In the genomic region with DNA sequence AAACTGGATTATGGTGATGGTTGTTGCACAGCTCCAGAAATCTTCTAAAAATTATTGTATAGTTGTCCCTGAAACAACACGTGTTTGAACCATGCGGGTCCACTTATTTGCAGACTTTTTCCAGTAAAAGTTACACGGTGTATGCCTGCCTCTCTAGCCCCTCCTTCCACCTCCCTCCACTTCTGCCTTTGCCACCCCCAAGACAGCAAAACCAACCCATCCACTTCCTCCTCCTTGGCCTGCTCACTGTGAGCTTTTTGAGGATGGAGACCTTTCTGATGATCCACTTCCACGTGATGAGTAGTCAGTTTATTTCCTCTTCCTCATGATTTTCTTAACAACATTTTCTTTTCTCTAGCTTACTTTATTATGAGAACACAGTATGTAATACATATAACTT, we compare ENCODE assay signal across 16 cellular contexts. TPM values are rescaled to one million over a fixed set of nuclear protein-coding genes. Genes with fewer than 3 reads are reported as not detected.
A peak's percentile ranks its signal among the peaks of the same experiment; 100 is the strongest.
DNase-seq lines count a peak whose midpoint lies in the region; ATAC-seq and TF ChIP-seq lines count a peak whose summit lies in the region.
"Had no signal": no experiment of that assay in that cellular context is flagged by ENCODE, and none has a peak within 500 bp of the region (broad histone marks: within the 10 kb centered on the region; RNA-seq: fewer than 3 reads in every experiment).

No MANE protein-coding gene starts in this region.

- H3K36me3 ChIP-seq in heart left ventricle, result no peaks in the 10 kb centered on the region
- no peaks in the 10 kb centered on the region for H3K36me3 ChIP-seq in spleen
- H3K36me3 ChIP-seq: adrenal gland had no signal

- POLR2A ChIA-PET in activated CD4-positive, alpha-beta T cell treated with anti-CD3 and anti-CD28 coated beads for 36 hours (lab: Charles Lee), result no interaction called here

- intact Hi-C loops in heart left ventricle (cut with DNase I) (loop anchor here in 2 of 10 donors (5.0 kb wide), 1 partner anchor 32 kb away; no protein-coding TSS in a partner anchor), spleen (cut with DNase I; ENCODE audit: low total_unique reads) (no loop called here)
- intact Hi-C loops in activated CD4-positive, alpha-beta T cell treated with anti-CD3 and anti-CD28 coated beads for 36 hours (cut with DNase I, micrococcal nuclease), result loop anchor here in 1 of 2 experiments (10.0 kb wide), 1 partner anchor 90 kb away; no protein-coding TSS in a partner anchor

- H3K27me3 ChIP-seq in heart left ventricle (no peaks in the 10 kb centered on the region), spleen (replicated peaks in 1 of 7) (peaks cover 0 to 15% (median 10%) of the 10 kb centered on the region in 7 donors)
- H3K27me3 ChIP-seq: adrenal gland had no signal

- ATAC-seq in heart left ventricle (peak in 3 of 4 donors; percentile 22 to 57 (median 38)), GM21619 (IDR thresholded peaks at IDR 0.05; ENCODE audit: unreplicated experiment) (no peak), HG02763 (IDR thresholded peaks at IDR 0.05; ENCODE audit: unreplicated experiment) (no peak)
- ATAC-seq in activated CD4-positive, alpha-beta T cell treated with anti-CD3 and anti-CD28 coated beads for 36 hours, result no peak
- ATAC-seq: esophagus mucosa, T-helper 17 cell had no signal

- TF ChIP-seq CTCF in heart left ventricle (IDR thresholded peaks at IDR 0.05) (no peak), spleen (IDR thresholded peaks at IDR 0.05 in 8 of 11, conservative IDR thresholded peaks at IDR 0.05 in 3 of 11) (no peak)

- peaks cover 0 to 56% (median 8%) of the 10 kb centered on the region in 12 donors for H3K4me1 ChIP-seq in heart left ventricle
- peaks cover 5 to 51% (median 16%) of the 10 kb centered on the region in 6 donors for H3K4me1 ChIP-seq in spleen
- H3K4me1 ChIP-seq: parathyroid adenoma had no signal

- CTCF ChIA-PET in activated CD4-positive, alpha-beta T cell treated with anti-CD3 and anti-CD28 coated beads for 36 hours (lab: Charles Lee), result interaction anchor here (1.2 kb wide), 1 partner anchor 10 kb away, joined by 3 read pairs; no protein-coding TSS in a partner anchor

- H3K4me3 ChIP-seq in heart left ventricle (no peak overlapping the region), spleen (no peak overlapping the region)
- H3K4me3 ChIP-seq: adrenal gland, GM12878 had no signal

- peak overlapping the region in 1 of 12 donors; percentile 74 for H3K27ac ChIP-seq in heart left ventricle
- H3K27ac ChIP-seq in spleen, result peak overlapping the region in 5 of 8 donors; percentile 24 to 68 (median 51)
- H3K27ac ChIP-seq: parathyroid adenoma had no signal

- TF ChIP-seq POLR2A in heart left ventricle (IDR thresholded peaks at IDR 0.05), result no peak
- no peak for TF ChIP-seq POLR2A in spleen (IDR thresholded peaks at IDR 0.05)

- H3K9me3 ChIP-seq in heart left ventricle (peaks cover 0 to 12% (median 0%) of the 10 kb centered on the region in 12 donors), spleen (peaks cover 0 to 7% (median under 1%) of the 10 kb centered on the region in 8 donors)
- H3K9me3 ChIP-seq: adrenal gland had no signal

- H3K27ac Mint-ChIP-seq in activated CD4-positive, alpha-beta T cell treated with anti-CD3 and anti-CD28 coated beads for 36 hours, result no peak overlapping the region
- H3K27ac Mint-ChIP-seq: B cell had no signal

- no peaks in the 10 kb centered on the region for H3K9me3 Mint-ChIP-seq in activated CD4-positive, alpha-beta T cell treated with anti-CD3 and anti-CD28 coated beads for 36 hours (ENCODE audit: low read depth)

- no peaks in the 10 kb centered on the region for H3K36me3 Mint-ChIP-seq in activated CD4-positive, alpha-beta T cell treated with anti-CD3 and anti-CD28 coated beads for 36 hours (ENCODE audit: low read depth)

- no peak overlapping the region for H3K4me3 Mint-ChIP-seq in activated CD4-positive, alpha-beta T cell treated with anti-CD3 and anti-CD28 coated beads for 36 hours
- H3K4me3 Mint-ChIP-seq: B cell, T-helper 17 cell had no signal

- peaks cover 8% of the 10 kb centered on the region for H3K27me3 Mint-ChIP-seq in activated CD4-positive, alpha-beta T cell treated with anti-CD3 and anti-CD28 coated beads for 36 hours

- peaks cover 8% of the 10 kb centered on the region for H3K4me1 Mint-ChIP-seq in activated CD4-positive, alpha-beta T cell treated with anti-CD3 and anti-CD28 coated beads for 36 hours

- DNase-seq in KG1 (lab: John Stamatoyannopoulos, UW) (peak; percentile 34), SIG-M5 (lab: John Stamatoyannopoulos, UW) (peak; percentile 41), heart left ventricle (no peak), spleen (peak; percentile 19)
- DNase-seq in activated CD4-positive, alpha-beta T cell treated with anti-CD3 and anti-CD28 coated beads for 36 hours, result no peak
- DNase-seq: activated CD4-positive, alpha-beta T cell treated with anti-CD3 and anti-CD28 coated beads for 48 hours; NCI-H1930; NK-92 treated with Interleukin-12 subunit alpha and Interleukin-12 subunit beta, amount 100 ng/mL, for 24 hours; T-helper 17 cell had no signal

- 54 to 78% (median 72%) methylated on average over 4 of the region's 4 CpGs for WGBS in heart left ventricle, 4 donors
- 33 to 44% (median 40%) methylated on average over 4 of the region's 4 CpGs for WGBS in spleen, 5 donors

RNA-seq across cellular contexts. Expression of gene CYFIP1, which starts 5.4 kb away (rescaled TPM):
- total RNA-seq in heart left ventricle, result 100 to 1,000 TPM in 1 of 9 donors, 10 to 100 TPM in 8; 23.4 to 111 (median 34.6) TPM
- 10 to 100 TPM in 1 of 2 donors, 1 to 10 TPM in 1; 7.6 to 32.8 TPM for polyA plus RNA-seq in heart left ventricle
- 100 to 1,000 TPM in 3 of 7 donors, 10 to 100 TPM in 4; 75.2 to 139 (median 90.6) TPM for total RNA-seq in spleen
- 10 to 100 TPM; 11.5 to 30.3 (median 14.2) TPM for polyA plus RNA-seq in spleen
- 10 to 100 TPM; 31.1 to 32.8 TPM for total RNA-seq in activated CD4-positive, alpha-beta T cell treated with anti-CD3 and anti-CD28 coated beads for 36 hours

Comparison
In these comparisons a context has a peak if more than half of its experiments do, and no peak if none do; other contexts are left out.
1. DNase-seq: peak in KG1 (single experiment), SIG-M5 (single experiment) and spleen (single experiment); none in heart left ventricle (0 of 5) and activated CD4-positive, alpha-beta T cell treated with anti-CD3 and anti-CD28 coated beads for 36 hours (single experiment).
2. ATAC-seq: peak in heart left ventricle (3 of 4); none in activated CD4-positive, alpha-beta T cell treated with anti-CD3 and anti-CD28 coated beads for 36 hours (single experiment), GM21619 (single experiment) and HG02763 (single experiment).